14 cellular contexts compared by ENCODE assay signal in the genomic region with DNA sequence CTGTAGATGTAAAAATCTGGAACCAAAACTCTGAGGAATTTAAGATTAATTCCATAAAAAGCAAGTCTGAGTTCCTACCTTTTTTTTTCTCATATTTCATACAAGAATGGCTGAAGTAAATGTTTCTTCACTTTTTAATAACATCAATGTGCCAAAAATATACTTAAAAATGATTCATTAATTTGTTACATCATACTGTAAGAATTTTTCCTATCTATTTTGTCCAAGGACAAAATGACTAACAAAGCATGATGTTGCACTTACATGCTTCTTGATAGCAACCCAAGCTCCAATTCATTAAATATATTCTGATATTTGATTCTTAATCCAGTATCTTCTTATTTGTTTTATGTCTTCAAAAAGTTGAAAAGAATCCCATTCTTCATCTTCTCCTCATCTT.
"Had no signal": no experiment of that assay in that cellular context is flagged by ENCODE, and none has a peak within 500 bp of the region (broad histone marks: within the 10 kb centered on the region; RNA-seq: fewer than 3 reads in every experiment).

No MANE protein-coding gene starts in this region.

- H3K4me3 ChIP-seq: dorsolateral prefrontal cortex, SJCRH30, skin epidermis had no signal

- FAIRE-seq: colon, islet of Langerhans, TTC549 had no signal

- H3K27ac ChIP-seq: dorsolateral prefrontal cortex, SJCRH30, skin epidermis had no signal

- DNase-seq: activated CD4-positive, alpha-beta T cell treated with anti-CD3 and anti-CD28 coated beads, Interleukin-2, amount 50 U/mL, for 4 hours; activated effector memory CD4-positive, alpha-beta T cell treated with anti-CD3 and anti-CD28 coated beads, Interleukin-2, amount 50 U/mL, for 16 hours; activated T-cell treated with anti-CD3 and anti-CD28 coated beads, Interleukin-2, amount 50 U/mL, for 72 hours; caudate nucleus; dorsolateral prefrontal cortex; occipital lobe; SJCRH30; stimulated activated CD4-positive, alpha-beta T cell treated with anti-CD3 and anti-CD28 coated beads, Interleukin-15, amount 100 ng/mL, for 24 hours; stimulated activated CD4-positive, alpha-beta T cell treated with anti-CD3 and anti-CD28 coated beads, Interleukin-2, amount 100 ng/mL, for 48 hours; stimulated activated naive CD8-positive, alpha-beta T cell treated with anti-CD3 and anti-CD28 coated beads, Interleukin-15, amount 100 ng/mL, for 72 hours had no signal

- H3K27me3 ChIP-seq: dorsolateral prefrontal cortex, SJCRH30 had no signal

- H3K36me3 ChIP-seq: SJCRH30 had no signal

- H3K9me3 ChIP-seq: SJCRH30 had no signal
